In genomic region chr17:81101614-81102306, GRCh38 we compare ENCODE assay signal across 8 cellular contexts.
DNase-seq lines count a peak whose midpoint lies in the region; ATAC-seq and TF ChIP-seq lines count a peak whose summit lies in the region.

No MANE protein-coding gene starts in this region.

- TF ChIP-seq CTCF in AG10803 (conservative IDR thresholded peaks at IDR 0.05; ENCODE audit: low read length) (peak; percentile 100), dorsolateral prefrontal cortex (IDR thresholded peaks at IDR 0.05 in 54 of 56, conservative IDR thresholded peaks at IDR 0.05 in 2 of 56; ENCODE audit: low read depth in 1 of 56, partially characterized antibody in 56 of 56) (peak; percentile 92 to 100 (median 100))

- peaks cover 2% of the 10 kb centered on the region for H3K4me1 Mint-ChIP-seq in activated CD4-positive, alpha-beta memory T cell treated with anti-CD3 and anti-CD28 coated beads, Interleukin-2, amount 10 ng/mL, durations not matched to agents 7 days and 5 days

- H3K36me3 Mint-ChIP-seq in activated CD4-positive, alpha-beta memory T cell treated with anti-CD3 and anti-CD28 coated beads, Interleukin-2, amount 10 ng/mL, durations not matched to agents 7 days and 5 days (ENCODE audit: low read depth): no peaks in the 10 kb centered on the region

- DNase-seq in AG10803 (ENCODE audit: low read depth) (peak; percentile 69), NCI-H82 treated with DMSO at 0.1 percent for 48 hours (lab: John Stamatoyannopoulos, UW; ENCODE audit: unreplicated experiment) (peak; percentile 22), dorsolateral prefrontal cortex (peak; percentile 68 to 89 (median 77)), lung microvascular endothelial cell (ENCODE audit: low read depth in 2 of 2) (peak; percentile 81 to 88)
- peak; percentile 90 for DNase-seq in activated CD4-positive, alpha-beta memory T cell treated with anti-CD3 and anti-CD28 coated beads, Interleukin-2, amount 10 ng/mL, durations not matched to agents 7 days and 5 days
- DNase-seq in stimulated activated CD8-positive, alpha-beta memory T cell treated with anti-CD3 and anti-CD28 coated beads, Interleukin-15, amount 100 ng/mL, for 24 hours (ENCODE audit: low read depth): peak; percentile 79

- H3K27me3 Mint-ChIP-seq in activated CD4-positive, alpha-beta memory T cell treated with anti-CD3 and anti-CD28 coated beads, Interleukin-2, amount 10 ng/mL, durations not matched to agents 7 days and 5 days: peaks cover 4% of the 10 kb centered on the region

- H3K9me3 Mint-ChIP-seq in activated CD4-positive, alpha-beta memory T cell treated with anti-CD3 and anti-CD28 coated beads, Interleukin-2, amount 10 ng/mL, durations not matched to agents 7 days and 5 days: no peaks in the 10 kb centered on the region

- no peak overlapping the region for H3K27ac Mint-ChIP-seq in activated CD4-positive, alpha-beta memory T cell treated with anti-CD3 and anti-CD28 coated beads, Interleukin-2, amount 10 ng/mL, durations not matched to agents 7 days and 5 days

- ATAC-seq in GM18909 (IDR thresholded peaks at IDR 0.05; ENCODE audit: poor library complexity, unreplicated experiment): peak; percentile 82
- ATAC-seq in HG03378 (IDR thresholded peaks at IDR 0.05; ENCODE audit: unreplicated experiment): peak; percentile 54

- H3K27ac ChIP-seq in dorsolateral prefrontal cortex: peak overlapping the region in 41 of 59 donors; percentile 6 to 84 (median 55)

- intact Hi-C loops in dorsolateral prefrontal cortex (cut with DNase I): loop anchor here (1.0 to 5.0 kb wide), 4 partner anchors 111 to 674 kb away; partner anchors contain the start of gene CHMP6 (in 1 of the 2)

- no peak overlapping the region for H3K4me3 ChIP-seq in AG10803 (ENCODE audit: low read length)
- peak overlapping the region in 4 of 59 donors; percentile 1 to 30 (median 10) for H3K4me3 ChIP-seq in dorsolateral prefrontal cortex

- POLR2A ChIA-PET in activated CD4-positive, alpha-beta memory T cell treated with anti-CD3 and anti-CD28 coated beads, Interleukin-2, amount 10 ng/mL, durations not matched to agents 7 days and 5 days (lab: Charles Lee): interaction anchor here (0.7 to 1.0 kb wide), 2 partner anchors 11 to 14 kb away, joined by 3 to 4 read pairs; no protein-coding TSS in a partner anchor

- no peak overlapping the region for H3K4me3 Mint-ChIP-seq in activated CD4-positive, alpha-beta memory T cell treated with anti-CD3 and anti-CD28 coated beads, Interleukin-2, amount 10 ng/mL, durations not matched to agents 7 days and 5 days

- CTCF ChIA-PET in activated CD4-positive, alpha-beta memory T cell treated with anti-CD3 and anti-CD28 coated beads, Interleukin-2, amount 10 ng/mL, durations not matched to agents 7 days and 5 days (lab: Charles Lee): interaction anchor here (0.6 to 1.8 kb wide), 13 partner anchors 10 to 382 kb away, joined by 3 to 20 read pairs (median 3); partner anchors contain the start of genes CEP131, NDUFAF8 and TEPSIN

- H3K27me3 ChIP-seq in dorsolateral prefrontal cortex: no peaks in the 10 kb centered on the region

Comparison
In these comparisons a context has a peak if more than half of its experiments do, and no peak if none do; other contexts are left out.
1. DNase-seq: peak in every context shown above with its lines; median percentile 90 in activated CD4-positive, alpha-beta memory T cell treated with anti-CD3 and anti-CD28 coated beads, Interleukin-2, amount 10 ng/mL, durations not matched to agents 7 days and 5 days; 84 in lung microvascular endothelial cell; 79 in stimulated activated CD8-positive, alpha-beta memory T cell treated with anti-CD3 and anti-CD28 coated beads, Interleukin-15, amount 100 ng/mL, for 24 hours; 77 in dorsolateral prefrontal cortex; 69 in AG10803; 22 in NCI-H82 treated with DMSO at 0.1 percent for 48 hours.